20 cellular contexts compared by ENCODE assay signal in the genomic region with DNA sequence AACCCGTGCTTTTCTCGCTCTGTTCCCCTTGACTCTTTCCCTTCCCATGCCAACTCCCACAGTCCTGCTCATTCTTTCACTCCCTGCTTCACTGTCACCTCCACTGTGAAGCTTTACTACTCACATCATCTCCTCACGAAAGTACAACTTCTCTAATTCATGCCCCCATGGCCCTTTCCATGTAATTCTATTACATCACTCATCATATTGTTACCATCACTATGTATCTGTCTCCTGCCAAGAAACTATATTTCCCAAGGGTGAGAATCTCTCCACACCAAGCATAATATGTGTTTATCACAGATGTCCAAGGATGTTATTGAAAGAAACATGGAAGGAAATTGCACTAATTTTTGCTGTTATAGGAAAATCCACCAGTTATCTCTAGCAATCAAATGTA.
"Had no signal": no experiment of that assay in that cellular context is flagged by ENCODE, and none has a peak within 500 bp of the region (broad histone marks: within the 10 kb centered on the region; RNA-seq: fewer than 3 reads in every experiment).

No MANE protein-coding gene starts in this region.

- H3K9me3 Mint-ChIP-seq: activated CD8-positive, alpha-beta T cell treated with anti-CD3 and anti-CD28 coated beads for 36 hours; activated naive CD4-positive, alpha-beta T cell treated with anti-CD3 and anti-CD28 coated beads, Interleukin-2, amount 10 ng/mL, durations not matched to agents 7 days and 5 days; activated naive CD8-positive, alpha-beta T cell treated with anti-CD3 and anti-CD28 coated beads for 36 hours; activated T-helper 2 cell treated with anti-CD3 and anti-CD28 coated beads, Interferon-gamma antibody, Interleukin-2, Interleukin-4, amounts not matched to agents 10 μg/mL and 5 μg/mL and 100 μg/mL, durations not matched to agents 14 hours and 24 hours and 36 hours had no signal

- H3K4me1 Mint-ChIP-seq: activated naive CD4-positive, alpha-beta T cell treated with anti-CD3 and anti-CD28 coated beads, Interleukin-2, amount 10 ng/mL, durations not matched to agents 7 days and 5 days; activated naive CD8-positive, alpha-beta T cell treated with anti-CD3 and anti-CD28 coated beads for 36 hours had no signal

- H3K4me3 Mint-ChIP-seq: activated CD8-positive, alpha-beta T cell treated with anti-CD3 and anti-CD28 coated beads for 36 hours; activated naive CD4-positive, alpha-beta T cell treated with anti-CD3 and anti-CD28 coated beads, Interleukin-2, amount 10 ng/mL, durations not matched to agents 7 days and 5 days; activated naive CD8-positive, alpha-beta T cell treated with anti-CD3 and anti-CD28 coated beads for 36 hours; activated T-cell treated with anti-CD3 and anti-CD28 coated beads, Interleukin-2, amount 50 U/mL, for 72 hours had no signal

- H3K27ac Mint-ChIP-seq: activated CD8-positive, alpha-beta T cell treated with anti-CD3 and anti-CD28 coated beads for 36 hours; activated naive CD4-positive, alpha-beta T cell treated with anti-CD3 and anti-CD28 coated beads, Interleukin-2, amount 10 ng/mL, durations not matched to agents 7 days and 5 days; activated naive CD8-positive, alpha-beta T cell treated with anti-CD3 and anti-CD28 coated beads for 36 hours; activated T-cell treated with anti-CD3 and anti-CD28 coated beads, Interleukin-2, amount 50 U/mL, for 72 hours; activated T-helper 2 cell treated with anti-CD3 and anti-CD28 coated beads, Interferon-gamma antibody, Interleukin-2, Interleukin-4, amounts not matched to agents 10 μg/mL and 5 μg/mL and 100 μg/mL, durations not matched to agents 14 hours and 24 hours and 36 hours had no signal

- ATAC-seq: activated CD4-positive, CD25-positive, alpha-beta regulatory T cell treated with anti-CD3 and anti-CD28 coated beads, Interleukin-2, amount 50 U/mL, for 24 hours; activated CD8-positive, alpha-beta T cell treated with anti-CD3 and anti-CD28 coated beads for 36 hours; activated T-cell treated with anti-CD3 and anti-CD28 coated beads, Interleukin-2, amount 50 U/mL, for 72 hours; SK-N-SH treated with all-trans-retinoic acid at 6 μM for 48 hours had no signal

- H3K36me3 Mint-ChIP-seq: activated naive CD4-positive, alpha-beta T cell treated with anti-CD3 and anti-CD28 coated beads, Interleukin-2, amount 10 ng/mL, durations not matched to agents 7 days and 5 days; activated naive CD8-positive, alpha-beta T cell treated with anti-CD3 and anti-CD28 coated beads for 36 hours had no signal

- DNase-seq: activated CD4-positive, alpha-beta T cell treated with anti-CD3 and anti-CD28 coated beads for 4 hours; activated CD8-positive, alpha-beta memory T cell treated with anti-CD3 and anti-CD28 coated beads, Interleukin-2, amount 50 U/mL, for 4 hours; activated CD8-positive, alpha-beta T cell treated with anti-CD3 and anti-CD28 coated beads for 36 hours; activated gamma-delta T cell treated with Interleukin-2 at 50 U/mL for 16 hours; activated naive CD4-positive, alpha-beta T cell treated with anti-CD3 and anti-CD28 coated beads, Interleukin-2, amount 10 ng/mL, durations not matched to agents 7 days and 5 days; activated naive CD8-positive, alpha-beta T cell treated with anti-CD3 and anti-CD28 coated beads for 36 hours; activated T-cell treated with anti-CD3 and anti-CD28 coated beads, Interleukin-2, amount 50 U/mL, for 72 hours; Kasumi-1; KBM-7; NCI-H1092; NCI-H1417; NCI-H1930; NCI-H2171 treated with DMSO at 0.1 percent for 48 hours; NCI-H226; NCI-H526; NCI-H774; SW 1271 had no signal
